21 cellular contexts compared by ENCODE assay signal in the genomic region with DNA sequence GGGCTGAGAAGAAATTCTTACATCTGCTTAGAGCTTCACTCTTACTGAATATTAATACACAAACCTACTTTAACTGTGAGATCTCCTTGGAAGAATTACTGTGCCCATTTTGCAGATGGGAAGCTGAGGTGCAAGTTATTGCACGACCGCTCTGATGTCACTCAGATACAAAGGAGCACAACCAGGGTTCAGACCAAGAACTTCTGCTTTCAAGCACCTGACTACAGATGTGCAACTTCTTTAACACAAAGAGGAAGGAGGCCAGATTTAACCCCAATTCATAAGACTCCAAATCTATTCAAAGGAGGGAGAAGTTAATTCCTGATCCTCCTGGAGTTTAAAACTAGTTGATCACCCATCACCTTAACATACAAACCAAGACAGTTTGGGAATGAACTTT.
"Had no signal": no experiment of that assay in that cellular context is flagged by ENCODE, and none has a peak within 500 bp of the region (broad histone marks: within the 10 kb centered on the region; RNA-seq: fewer than 3 reads in every experiment).

No MANE protein-coding gene starts in this region.

- H3K27ac Mint-ChIP-seq: IgD-negative memory B cell had no signal

- H3K4me3 ChIP-seq: K562, SJSA1, SK-N-MC had no signal

- H3K27ac ChIP-seq: KMS-11, SJSA1, SK-N-MC had no signal

- H3K4me3 Mint-ChIP-seq: IgD-negative memory B cell had no signal

- H3K36me3 Mint-ChIP-seq: IgD-negative memory B cell had no signal

- H3K36me3 ChIP-seq: SJSA1 had no signal

- H3K9ac ChIP-seq: KMS-11 had no signal

- H3K27me3 ChIP-seq: SJSA1 had no signal

- H3K4me2 ChIP-seq: KMS-11 had no signal

- ATAC-seq: K562 had no signal

- FAIRE-seq: K562, RCC 7860 had no signal

- H3K4me1 ChIP-seq: SJSA1 had no signal

- DNase-seq: NCI-H1092 treated with DMSO at 0.1 percent for 48 hours, NCI-H1436, NCI-H187, NCI-H2029, NCI-H2081 treated with DMSO at 0.1 percent for 48 hours, NCI-H2171, NCI-H226, NCI-H446, NCI-H510A, NCI-H524 treated with DMSO at 0.1 percent for 48 hours, NCI-H69, NCI-H774, Right ventricle myocardium superior, RPMI8226, SIG-M5 had no signal

- H3K9me3 ChIP-seq: SJSA1 had no signal
